Comparison of ENCODE assay signal across 11 cellular contexts in the genomic region with DNA sequence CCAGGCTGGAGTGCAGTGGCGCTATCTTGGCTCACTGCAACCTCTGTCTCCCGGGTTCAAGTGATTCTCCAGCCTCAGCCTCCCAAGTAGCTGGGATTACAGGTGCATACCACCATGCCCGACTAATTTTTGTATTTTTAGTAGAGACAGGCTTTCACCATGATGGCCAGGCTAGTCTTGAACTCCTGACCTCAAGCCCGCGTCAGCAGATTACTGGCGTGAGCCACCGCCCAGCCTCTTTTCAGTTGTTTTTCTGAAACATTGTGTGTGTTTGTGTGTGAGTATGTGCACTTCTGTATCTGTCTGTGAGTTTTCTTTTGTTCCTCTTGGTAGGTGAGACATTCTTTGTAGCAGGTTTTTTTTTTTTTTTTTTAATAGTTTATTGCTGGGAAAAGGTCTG. TPM values are rescaled to one million over a fixed set of nuclear protein-coding genes. Genes with fewer than 3 reads are reported as not detected.
DNase-seq lines count a peak whose midpoint lies in the region; ATAC-seq and TF ChIP-seq lines count a peak whose summit lies in the region.
"Not testable (repeated sequence)": the region's sequence is repeated elsewhere in the genome, so short reads cannot be mapped to it uniquely, and the experiment has no call there.
"Had no signal": no experiment of that assay in that cellular context is flagged by ENCODE, and none has a peak within 500 bp of the region (broad histone marks: within the 10 kb centered on the region; RNA-seq: fewer than 3 reads in every experiment).

No MANE protein-coding gene starts in this region.

- ATAC-seq in natural killer cell treated with Interleukin-12 subunit alpha and Interleukin-12 subunit beta and Interleukin-15 and Interleukin-18, amount 100 ng/mL, for 72 hours; stimulated activated naive B cell treated with anti-CD40 and anti-IgM and Interleukin-4, amounts not matched to agents 10 μg/mL and 1 μg/mL and 100 μg/mL, for 72 hours (replicated peaks): not testable (repeated sequence)

- intact Hi-C loops in CD14-positive monocyte (cut with micrococcal nuclease): not testable (repeated sequence)

- H3K4me1 Mint-ChIP-seq in CD14-positive monocyte (peaks cover 52% of the 10 kb centered on the region), IgD-negative memory B cell (peaks cover 53 to 71% (median 64%) of the 10 kb centered on the region in 3 donors)
- H3K4me1 Mint-ChIP-seq in T-helper 2 cell treated with Interferon-gamma antibody and Interleukin-4, amounts not matched to agents 5 μg/mL and 100 μg/mL, for 36 hours (ENCODE audit: low read depth): peaks cover 61% of the 10 kb centered on the region
- H3K4me1 Mint-ChIP-seq in activated T-cell treated with anti-CD3 and anti-CD28 coated beads, Interleukin-2, amount 50 U/mL, for 24 hours (ENCODE audit: low read depth): peaks cover 85% of the 10 kb centered on the region
- H3K4me1 Mint-ChIP-seq in activated naive CD8-positive, alpha-beta T cell treated with anti-CD3 and anti-CD28 coated beads for 36 hours: peaks cover 72% of the 10 kb centered on the region
- peaks cover 42 to 56% of the 10 kb centered on the region in 2 donors for H3K4me1 Mint-ChIP-seq in natural killer cell treated with Interleukin-12 subunit alpha and Interleukin-12 subunit beta and Interleukin-15 and Interleukin-18, amount 100 ng/mL, for 72 hours (ENCODE audit: low read depth in 2 of 2)
- peaks cover 40 to 87% of the 10 kb centered on the region in 2 donors for H3K4me1 Mint-ChIP-seq in stimulated activated naive B cell treated with anti-CD40 and anti-IgM and Interleukin-4, amounts not matched to agents 10 μg/mL and 1 μg/mL and 100 μg/mL, for 72 hours

- H3K36me3 Mint-ChIP-seq in CD14-positive monocyte: peaks cover 28 to 43% of the 10 kb centered on the region in 2 donors
- H3K36me3 Mint-ChIP-seq in IgD-negative memory B cell: peaks cover 11% of the 10 kb centered on the region
- H3K36me3 Mint-ChIP-seq in T-helper 2 cell treated with Interferon-gamma antibody and Interleukin-4, amounts not matched to agents 5 μg/mL and 100 μg/mL, for 36 hours (ENCODE audit: low read depth): peaks cover 26% of the 10 kb centered on the region
- peaks cover 71% of the 10 kb centered on the region for H3K36me3 Mint-ChIP-seq in activated T-cell treated with anti-CD3 and anti-CD28 coated beads, Interleukin-2, amount 50 U/mL, for 24 hours (ENCODE audit: low read depth)
- H3K36me3 Mint-ChIP-seq in activated naive CD8-positive, alpha-beta T cell treated with anti-CD3 and anti-CD28 coated beads for 36 hours: peaks cover 41% of the 10 kb centered on the region
- not testable (repeated sequence) for H3K36me3 Mint-ChIP-seq in natural killer cell treated with Interleukin-12 subunit alpha and Interleukin-12 subunit beta and Interleukin-15 and Interleukin-18, amount 100 ng/mL, for 72 hours
- H3K36me3 Mint-ChIP-seq in stimulated activated naive B cell treated with anti-CD40 and anti-IgM and Interleukin-4, amounts not matched to agents 10 μg/mL and 1 μg/mL and 100 μg/mL, for 72 hours: peaks cover 16 to 31% of the 10 kb centered on the region in 2 donors

- H3K4me3 ChIP-seq in fibroblast of villous mesenchyme (ENCODE audit: low read depth, low read length): not testable (repeated sequence)

- H3K4me3 Mint-ChIP-seq in CD14-positive monocyte; T-helper 2 cell treated with Interferon-gamma antibody and Interleukin-4, amounts not matched to agents 5 μg/mL and 100 μg/mL, for 36 hours; activated T-cell treated with anti-CD3 and anti-CD28 coated beads, Interleukin-2, amount 50 U/mL, for 24 hours; activated naive CD8-positive, alpha-beta T cell treated with anti-CD3 and anti-CD28 coated beads for 36 hours; natural killer cell treated with Interleukin-12 subunit alpha and Interleukin-12 subunit beta and Interleukin-15 and Interleukin-18, amount 100 ng/mL, for 72 hours; stimulated activated naive B cell treated with anti-CD40 and anti-IgM and Interleukin-4, amounts not matched to agents 10 μg/mL and 1 μg/mL and 100 μg/mL, for 72 hours: not testable (repeated sequence)
- peak overlapping the region in 3 of 4 donors; percentile 67 to 98 (median 84) for H3K4me3 Mint-ChIP-seq in IgD-negative memory B cell

- not testable (repeated sequence) for H3K9me3 Mint-ChIP-seq in CD14-positive monocyte; IgD-negative memory B cell; T-helper 2 cell treated with Interferon-gamma antibody and Interleukin-4, amounts not matched to agents 5 μg/mL and 100 μg/mL, for 36 hours; activated T-cell treated with anti-CD3 and anti-CD28 coated beads, Interleukin-2, amount 50 U/mL, for 24 hours; activated naive CD8-positive, alpha-beta T cell treated with anti-CD3 and anti-CD28 coated beads for 36 hours; natural killer cell treated with Interleukin-12 subunit alpha and Interleukin-12 subunit beta and Interleukin-15 and Interleukin-18, amount 100 ng/mL, for 72 hours; stimulated activated naive B cell treated with anti-CD40 and anti-IgM and Interleukin-4, amounts not matched to agents 10 μg/mL and 1 μg/mL and 100 μg/mL, for 72 hours

- not testable (repeated sequence) for H3K27me3 Mint-ChIP-seq in CD14-positive monocyte (ENCODE audit: low read depth in 3 of 3); IgD-negative memory B cell; T-helper 2 cell treated with Interferon-gamma antibody and Interleukin-4, amounts not matched to agents 5 μg/mL and 100 μg/mL, for 36 hours (ENCODE audit: low read depth); activated T-cell treated with anti-CD3 and anti-CD28 coated beads, Interleukin-2, amount 50 U/mL, for 24 hours; activated naive CD8-positive, alpha-beta T cell treated with anti-CD3 and anti-CD28 coated beads for 36 hours; natural killer cell treated with Interleukin-12 subunit alpha and Interleukin-12 subunit beta and Interleukin-15 and Interleukin-18, amount 100 ng/mL, for 72 hours; stimulated activated naive B cell treated with anti-CD40 and anti-IgM and Interleukin-4, amounts not matched to agents 10 μg/mL and 1 μg/mL and 100 μg/mL, for 72 hours

- DNase-seq in CD14-positive monocyte (ENCODE audit: low spot score); T-helper 2 cell treated with Interferon-gamma antibody and Interleukin-4, amounts not matched to agents 5 μg/mL and 100 μg/mL, for 36 hours (ENCODE audit: low spot score); activated T-cell treated with anti-CD3 and anti-CD28 coated beads, Interleukin-2, amount 50 U/mL, for 24 hours; activated naive CD8-positive, alpha-beta T cell treated with anti-CD3 and anti-CD28 coated beads for 36 hours; natural killer cell treated with Interleukin-12 subunit alpha and Interleukin-12 subunit beta and Interleukin-15 and Interleukin-18, amount 100 ng/mL, for 72 hours (ENCODE audit: low spot score); stimulated activated naive B cell treated with anti-CD40 and anti-IgM and Interleukin-4, amounts not matched to agents 10 μg/mL and 1 μg/mL and 100 μg/mL, for 72 hours: not testable (repeated sequence)
- DNase-seq in fibroblast of villous mesenchyme (ENCODE audit: low read depth): peak; percentile 56

- peak overlapping the region in 4 of 7 donors; percentile 37 to 76 (median 52) for H3K27ac Mint-ChIP-seq in CD14-positive monocyte
- peak overlapping the region in 2 of 3 donors; percentile 86 to 98 for H3K27ac Mint-ChIP-seq in IgD-negative memory B cell
- H3K27ac Mint-ChIP-seq in T-helper 2 cell treated with Interferon-gamma antibody and Interleukin-4, amounts not matched to agents 5 μg/mL and 100 μg/mL, for 36 hours: peak overlapping the region; percentile 64
- peak overlapping the region; percentile 95 for H3K27ac Mint-ChIP-seq in activated T-cell treated with anti-CD3 and anti-CD28 coated beads, Interleukin-2, amount 50 U/mL, for 24 hours
- H3K27ac Mint-ChIP-seq in activated naive CD8-positive, alpha-beta T cell treated with anti-CD3 and anti-CD28 coated beads for 36 hours: peak overlapping the region; percentile 92
- H3K27ac Mint-ChIP-seq in natural killer cell treated with Interleukin-12 subunit alpha and Interleukin-12 subunit beta and Interleukin-15 and Interleukin-18, amount 100 ng/mL, for 72 hours: peak overlapping the region; percentile 76 to 92
- peak overlapping the region; percentile 81 for H3K27ac Mint-ChIP-seq in stimulated activated naive B cell treated with anti-CD40 and anti-IgM and Interleukin-4, amounts not matched to agents 10 μg/mL and 1 μg/mL and 100 μg/mL, for 72 hours

- not testable (repeated sequence) for TF ChIP-seq CTCF in CD14-positive monocyte (IDR thresholded peaks at IDR 0.05); fibroblast of villous mesenchyme (IDR thresholded peaks at IDR 0.05; ENCODE audit: insufficient read depth, low read depth, low read length)

RNA-seq across cellular contexts. Expression of gene PACS1, which starts 8.9 kb away (rescaled TPM):
- 10 to 100 TPM in 1 of 2 donors, 1 to 10 TPM in 1; 8.1 to 12.4 TPM for polyA plus RNA-seq in CD14-positive monocyte
- 72.9 TPM for polyA plus RNA-seq in IgD-negative memory B cell
- 10 to 100 TPM; 58.4 to 61.4 TPM for total RNA-seq in activated naive CD8-positive, alpha-beta T cell treated with anti-CD3 and anti-CD28 coated beads for 36 hours
- 36.7 and 41.2 TPM in 2 replicates for total RNA-seq in fibroblast of villous mesenchyme
- 10 to 100 TPM; 64.3 to 73.3 TPM for total RNA-seq in natural killer cell treated with Interleukin-12 subunit alpha and Interleukin-12 subunit beta and Interleukin-15 and Interleukin-18, amount 100 ng/mL, for 72 hours

RNA-seq across cellular contexts. Expression of gene SF3B2, which starts 26.8 kb away (rescaled TPM):
- polyA plus RNA-seq in CD14-positive monocyte (10 to 100 TPM; 32.1 to 52.6 TPM), IgD-negative memory B cell (91.8 TPM)
- 100 to 1,000 TPM; 268 TPM for total RNA-seq in activated naive CD8-positive, alpha-beta T cell treated with anti-CD3 and anti-CD28 coated beads for 36 hours
- total RNA-seq in fibroblast of villous mesenchyme: 130 and 151 TPM in 2 replicates
- 100 to 1,000 TPM; 227 to 286 TPM for total RNA-seq in natural killer cell treated with Interleukin-12 subunit alpha and Interleukin-12 subunit beta and Interleukin-15 and Interleukin-18, amount 100 ng/mL, for 72 hours

RNA-seq across cellular contexts. Expression of gene GAL3ST3, which starts 30.0 kb away (rescaled TPM):
- polyA plus RNA-seq in CD14-positive monocyte: not detected
- polyA plus RNA-seq in IgD-negative memory B cell: not detected
- total RNA-seq in activated naive CD8-positive, alpha-beta T cell treated with anti-CD3 and anti-CD28 coated beads for 36 hours: under 1 TPM; 0.70 to 0.95 TPM
- total RNA-seq in fibroblast of villous mesenchyme: under 0.01 TPM in 1 of 2 replicates, not detected in the other
- not detected for total RNA-seq in natural killer cell treated with Interleukin-12 subunit alpha and Interleukin-12 subunit beta and Interleukin-15 and Interleukin-18, amount 100 ng/mL, for 72 hours
- total RNA-seq: A172, Calu3 had no signal

RNA-seq across cellular contexts. Expression of gene CATSPER1, which starts 52.7 kb away (rescaled TPM):
- polyA plus RNA-seq in CD14-positive monocyte (10 to 100 TPM; 22.0 to 24.1 TPM), IgD-negative memory B cell (not detected)
- not detected for total RNA-seq in activated naive CD8-positive, alpha-beta T cell treated with anti-CD3 and anti-CD28 coated beads for 36 hours
- total RNA-seq in fibroblast of villous mesenchyme: under 0.01 and 0.43 TPM in 2 replicates
- total RNA-seq in natural killer cell treated with Interleukin-12 subunit alpha and Interleukin-12 subunit beta and Interleukin-15 and Interleukin-18, amount 100 ng/mL, for 72 hours: 1 to 10 TPM; 1.5 to 8.8 TPM
- total RNA-seq: H1 had no signal
- polyA plus RNA-seq: H1 had no signal
